1 cellular context compared by ENCODE assay signal in genomic region chr14:57268161-57269067, GRCh38.
A peak's percentile ranks its signal among the peaks of the same experiment; 100 is the strongest.
TF ChIP-seq lines count a peak whose summit lies in the region.

Gene AP5M1 (plus strand): TSS chr14:57268971. CDS start chr14:57269315, 344 bp downstream.
A gene with protein sequence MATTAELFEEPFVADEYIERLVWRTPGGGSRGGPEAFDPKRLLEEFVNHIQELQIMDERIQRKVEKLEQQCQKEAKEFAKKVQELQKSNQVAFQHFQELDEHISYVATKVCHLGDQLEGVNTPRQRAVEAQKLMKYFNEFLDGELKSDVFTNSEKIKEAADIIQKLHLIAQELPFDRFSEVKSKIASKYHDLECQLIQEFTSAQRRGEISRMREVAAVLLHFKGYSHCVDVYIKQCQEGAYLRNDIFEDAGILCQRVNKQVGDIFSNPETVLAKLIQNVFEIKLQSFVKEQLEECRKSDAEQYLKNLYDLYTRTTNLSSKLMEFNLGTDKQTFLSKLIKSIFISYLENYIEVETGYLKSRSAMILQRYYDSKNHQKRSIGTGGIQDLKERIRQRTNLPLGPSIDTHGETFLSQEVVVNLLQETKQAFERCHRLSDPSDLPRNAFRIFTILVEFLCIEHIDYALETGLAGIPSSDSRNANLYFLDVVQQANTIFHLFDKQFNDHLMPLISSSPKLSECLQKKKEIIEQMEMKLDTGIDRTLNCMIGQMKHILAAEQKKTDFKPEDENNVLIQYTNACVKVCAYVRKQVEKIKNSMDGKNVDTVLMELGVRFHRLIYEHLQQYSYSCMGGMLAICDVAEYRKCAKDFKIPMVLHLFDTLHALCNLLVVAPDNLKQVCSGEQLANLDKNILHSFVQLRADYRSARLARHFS (minus strand): TSS chr14:57268905. CDS start chr14:57268648, 257 bp downstream.

TF ChIP-seq in H1, 55 proteins besides CTCF, POLR2A, EP300 and RAD21:
- no peak for TF ChIP-seq TCF12 (IDR thresholded peaks at IDR 0.05; ENCODE audit: low read depth, low read length)
- peak; percentile 37 for TF ChIP-seq TAF7 (optimal IDR thresholded peaks at IDR 0.05; ENCODE audit: borderline replicate concordance, low read depth, low read length)
- no peak for TF ChIP-seq SIX5 (IDR thresholded peaks at IDR 0.05; ENCODE audit: low read depth, low read length)
- no peak for TF ChIP-seq SP2 (IDR thresholded peaks at IDR 0.05; ENCODE audit: low read length)
- TF ChIP-seq KDM5A (IDR thresholded peaks at IDR 0.05; ENCODE audit: low read length), result no peak
- no peak for TF ChIP-seq SIRT6 (IDR thresholded peaks at IDR 0.05; ENCODE audit: low read length)
- peak; percentile 80 for TF ChIP-seq ASH2L (IDR thresholded peaks at IDR 0.05; ENCODE audit: low read length)
- TF ChIP-seq POU5F1 (IDR thresholded peaks at IDR 0.05; ENCODE audit: low read depth, low read length), result no peak
- TF ChIP-seq ATF2 (IDR thresholded peaks at IDR 0.05; ENCODE audit: low read length), result no peak
- peak; percentile 84 for TF ChIP-seq YY1 (IDR thresholded peaks at IDR 0.05; ENCODE audit: low read depth, low read length)
- 0 out of 2 replicates have a peak, but pooled peaks have one; percentile 33 for TF ChIP-seq JUND (IDR thresholded peaks at IDR 0.05; ENCODE audit: low read length)
- peak; percentile 44 to 80; a peak in 3 of 4 replicates for TF ChIP-seq SIN3A (conservative IDR thresholded peaks at IDR 0.05 in 1 of 2, IDR thresholded peaks at IDR 0.05 in 1 of 2; ENCODE audit: low read depth in 1 of 2, low read length in 2 of 2)
- TF ChIP-seq SP4 (IDR thresholded peaks at IDR 0.05; ENCODE audit: low read length), result 0 out of 2 replicates have a peak, but pooled peaks have one; percentile 9
- TF ChIP-seq KDM4A (IDR thresholded peaks at IDR 0.05; ENCODE audit: low read depth, low read length, severe bottlenecking), result peak; percentile 82
- peak; percentile 7; the same call in 1 of the 2 replicates for TF ChIP-seq POLR2AphosphoS5 (IDR thresholded peaks at IDR 0.05; ENCODE audit: low read depth, low read length)
- TF ChIP-seq SAP30 (IDR thresholded peaks at IDR 0.05; ENCODE audit: insufficient read depth, insufficient replicate concordance, low read length), result no peak
- no peak for TF ChIP-seq RXRA (IDR thresholded peaks at IDR 0.05; ENCODE audit: insufficient read depth, low read depth, low read length)
- peak; percentile 49 for TF ChIP-seq MAX (IDR thresholded peaks at IDR 0.05)
- TF ChIP-seq CREB1 (IDR thresholded peaks at IDR 0.05), result 0 out of 2 replicates have a peak, but pooled peaks have one; percentile 2
- peak; percentile 18; the same call in 1 of the 2 replicates for TF ChIP-seq GABPA (IDR thresholded peaks at IDR 0.05; ENCODE audit: borderline replicate concordance, insufficient read depth, low read length)
- no peak for TF ChIP-seq CBX5 (IDR thresholded peaks at IDR 0.05; ENCODE audit: low read depth, low read length)
- no peak for TF ChIP-seq KDM1A (IDR thresholded peaks at IDR 0.05; ENCODE audit: borderline replicate concordance, low read length)
- TF ChIP-seq, protein P1, sequence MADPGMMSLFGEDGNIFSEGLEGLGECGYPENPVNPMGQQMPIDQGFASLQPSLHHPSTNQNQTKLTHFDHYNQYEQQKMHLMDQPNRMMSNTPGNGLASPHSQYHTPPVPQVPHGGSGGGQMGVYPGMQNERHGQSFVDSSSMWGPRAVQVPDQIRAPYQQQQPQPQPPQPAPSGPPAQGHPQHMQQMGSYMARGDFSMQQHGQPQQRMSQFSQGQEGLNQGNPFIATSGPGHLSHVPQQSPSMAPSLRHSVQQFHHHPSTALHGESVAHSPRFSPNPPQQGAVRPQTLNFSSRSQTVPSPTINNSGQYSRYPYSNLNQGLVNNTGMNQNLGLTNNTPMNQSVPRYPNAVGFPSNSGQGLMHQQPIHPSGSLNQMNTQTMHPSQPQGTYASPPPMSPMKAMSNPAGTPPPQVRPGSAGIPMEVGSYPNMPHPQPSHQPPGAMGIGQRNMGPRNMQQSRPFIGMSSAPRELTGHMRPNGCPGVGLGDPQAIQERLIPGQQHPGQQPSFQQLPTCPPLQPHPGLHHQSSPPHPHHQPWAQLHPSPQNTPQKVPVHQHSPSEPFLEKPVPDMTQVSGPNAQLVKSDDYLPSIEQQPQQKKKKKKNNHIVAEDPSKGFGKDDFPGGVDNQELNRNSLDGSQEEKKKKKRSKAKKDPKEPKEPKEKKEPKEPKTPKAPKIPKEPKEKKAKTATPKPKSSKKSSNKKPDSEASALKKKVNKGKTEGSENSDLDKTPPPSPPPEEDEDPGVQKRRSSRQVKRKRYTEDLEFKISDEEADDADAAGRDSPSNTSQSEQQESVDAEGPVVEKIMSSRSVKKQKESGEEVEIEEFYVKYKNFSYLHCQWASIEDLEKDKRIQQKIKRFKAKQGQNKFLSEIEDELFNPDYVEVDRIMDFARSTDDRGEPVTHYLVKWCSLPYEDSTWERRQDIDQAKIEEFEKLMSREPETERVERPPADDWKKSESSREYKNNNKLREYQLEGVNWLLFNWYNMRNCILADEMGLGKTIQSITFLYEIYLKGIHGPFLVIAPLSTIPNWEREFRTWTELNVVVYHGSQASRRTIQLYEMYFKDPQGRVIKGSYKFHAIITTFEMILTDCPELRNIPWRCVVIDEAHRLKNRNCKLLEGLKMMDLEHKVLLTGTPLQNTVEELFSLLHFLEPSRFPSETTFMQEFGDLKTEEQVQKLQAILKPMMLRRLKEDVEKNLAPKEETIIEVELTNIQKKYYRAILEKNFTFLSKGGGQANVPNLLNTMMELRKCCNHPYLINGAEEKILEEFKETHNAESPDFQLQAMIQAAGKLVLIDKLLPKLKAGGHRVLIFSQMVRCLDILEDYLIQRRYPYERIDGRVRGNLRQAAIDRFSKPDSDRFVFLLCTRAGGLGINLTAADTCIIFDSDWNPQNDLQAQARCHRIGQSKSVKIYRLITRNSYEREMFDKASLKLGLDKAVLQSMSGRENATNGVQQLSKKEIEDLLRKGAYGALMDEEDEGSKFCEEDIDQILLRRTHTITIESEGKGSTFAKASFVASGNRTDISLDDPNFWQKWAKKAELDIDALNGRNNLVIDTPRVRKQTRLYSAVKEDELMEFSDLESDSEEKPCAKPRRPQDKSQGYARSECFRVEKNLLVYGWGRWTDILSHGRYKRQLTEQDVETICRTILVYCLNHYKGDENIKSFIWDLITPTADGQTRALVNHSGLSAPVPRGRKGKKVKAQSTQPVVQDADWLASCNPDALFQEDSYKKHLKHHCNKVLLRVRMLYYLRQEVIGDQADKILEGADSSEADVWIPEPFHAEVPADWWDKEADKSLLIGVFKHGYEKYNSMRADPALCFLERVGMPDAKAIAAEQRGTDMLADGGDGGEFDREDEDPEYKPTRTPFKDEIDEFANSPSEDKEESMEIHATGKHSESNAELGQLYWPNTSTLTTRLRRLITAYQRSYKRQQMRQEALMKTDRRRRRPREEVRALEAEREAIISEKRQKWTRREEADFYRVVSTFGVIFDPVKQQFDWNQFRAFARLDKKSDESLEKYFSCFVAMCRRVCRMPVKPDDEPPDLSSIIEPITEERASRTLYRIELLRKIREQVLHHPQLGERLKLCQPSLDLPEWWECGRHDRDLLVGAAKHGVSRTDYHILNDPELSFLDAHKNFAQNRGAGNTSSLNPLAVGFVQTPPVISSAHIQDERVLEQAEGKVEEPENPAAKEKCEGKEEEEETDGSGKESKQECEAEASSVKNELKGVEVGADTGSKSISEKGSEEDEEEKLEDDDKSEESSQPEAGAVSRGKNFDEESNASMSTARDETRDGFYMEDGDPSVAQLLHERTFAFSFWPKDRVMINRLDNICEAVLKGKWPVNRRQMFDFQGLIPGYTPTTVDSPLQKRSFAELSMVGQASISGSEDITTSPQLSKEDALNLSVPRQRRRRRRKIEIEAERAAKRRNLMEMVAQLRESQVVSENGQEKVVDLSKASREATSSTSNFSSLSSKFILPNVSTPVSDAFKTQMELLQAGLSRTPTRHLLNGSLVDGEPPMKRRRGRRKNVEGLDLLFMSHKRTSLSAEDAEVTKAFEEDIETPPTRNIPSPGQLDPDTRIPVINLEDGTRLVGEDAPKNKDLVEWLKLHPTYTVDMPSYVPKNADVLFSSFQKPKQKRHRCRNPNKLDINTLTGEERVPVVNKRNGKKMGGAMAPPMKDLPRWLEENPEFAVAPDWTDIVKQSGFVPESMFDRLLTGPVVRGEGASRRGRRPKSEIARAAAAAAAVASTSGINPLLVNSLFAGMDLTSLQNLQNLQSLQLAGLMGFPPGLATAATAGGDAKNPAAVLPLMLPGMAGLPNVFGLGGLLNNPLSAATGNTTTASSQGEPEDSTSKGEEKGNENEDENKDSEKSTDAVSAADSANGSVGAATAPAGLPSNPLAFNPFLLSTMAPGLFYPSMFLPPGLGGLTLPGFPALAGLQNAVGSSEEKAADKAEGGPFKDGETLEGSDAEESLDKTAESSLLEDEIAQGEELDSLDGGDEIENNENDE (IDR thresholded peaks at IDR 0.05; ENCODE audit: insufficient replicate concordance, low read length), result no peak
- TF ChIP-seq GTF2F1 (IDR thresholded peaks at IDR 0.05; ENCODE audit: borderline replicate concordance, low read depth, low read length), result no peak
- TF ChIP-seq ZNF274 (IDR thresholded peaks at IDR 0.05; ENCODE audit: borderline replicate concordance, extremely low read depth, low read length), result no peak
- TF ChIP-seq CEBPB (IDR thresholded peaks at IDR 0.05; ENCODE audit: low read depth, low read length), result no peak
- no peak for TF ChIP-seq EZH2 (IDR thresholded peaks at IDR 0.05; ENCODE audit: low read depth, low read length, severe bottlenecking)
- no peak for TF ChIP-seq BRCA1 (IDR thresholded peaks at IDR 0.05; ENCODE audit: low read depth, low read length)
- peak; percentile 76 for TF ChIP-seq TAF1 (IDR thresholded peaks at IDR 0.05; ENCODE audit: low read depth, low read length)
- TF ChIP-seq MAFK (IDR thresholded peaks at IDR 0.05; ENCODE audit: low read depth, low read length), result no peak
- no peak for TF ChIP-seq CHD1 (IDR thresholded peaks at IDR 0.05; ENCODE audit: low read depth, low read length)
- TF ChIP-seq RBBP5 (IDR thresholded peaks at IDR 0.05; ENCODE audit: borderline replicate concordance, low read depth, low read length), result peak; percentile 85; the same call in 1 of the 2 replicates
- TF ChIP-seq PHF8 (conservative IDR thresholded peaks at IDR 0.05; ENCODE audit: low read depth, low read length), result peak; percentile 86
- no peak; the same call in 1 of the 2 replicates for TF ChIP-seq CHD2 (IDR thresholded peaks at IDR 0.05; ENCODE audit: low read length)
- 0 out of 2 replicates have a peak, but pooled peaks have one; percentile 23 for TF ChIP-seq EGR1 (IDR thresholded peaks at IDR 0.05; ENCODE audit: borderline replicate concordance, low read depth, low read length)
- no peak for TF ChIP-seq FOSL1 (IDR thresholded peaks at IDR 0.05; ENCODE audit: insufficient read depth, low read depth, low read length)
